10 cellular contexts compared by ENCODE assay signal in the genomic region with DNA sequence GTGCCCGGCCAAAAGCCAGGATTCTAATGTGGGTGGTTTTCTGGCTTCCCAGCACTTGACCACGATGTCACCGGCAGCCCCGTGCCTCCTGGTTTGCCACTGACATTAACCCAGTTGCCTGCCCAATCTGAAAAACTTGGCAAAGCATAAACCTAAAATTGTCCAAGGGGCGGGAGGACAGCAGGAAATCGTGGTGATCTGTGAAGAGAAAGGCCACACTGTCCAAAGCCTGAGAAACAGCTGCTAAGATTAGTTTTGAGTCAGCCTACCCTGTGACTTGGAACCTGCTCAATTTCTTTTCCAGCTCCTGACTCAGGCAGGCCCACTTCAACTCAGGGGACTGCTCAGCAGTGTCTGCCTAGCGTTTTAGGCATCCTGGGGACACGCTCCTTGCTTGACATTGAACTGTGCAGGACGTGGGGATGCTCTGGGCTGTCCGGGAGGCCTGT. TPM values are rescaled to one million over a fixed set of nuclear protein-coding genes. Genes with fewer than 3 reads are reported as not detected.
DNase-seq lines count a peak whose midpoint lies in the region; ATAC-seq, FAIRE-seq and TF ChIP-seq lines count a peak whose summit lies in the region.
"Had no signal": no experiment of that assay in that cellular context is flagged by ENCODE, and none has a peak within 500 bp of the region (broad histone marks: within the 10 kb centered on the region; RNA-seq: fewer than 3 reads in every experiment).

No MANE protein-coding gene starts in this region.

- no peak for TF ChIP-seq CTCF in bronchial epithelial cell (IDR thresholded peaks at IDR 0.05; ENCODE audit: insufficient read depth, low read length, severe bottlenecking)
- TF ChIP-seq CTCF in GM20000 (IDR thresholded peaks at IDR 0.05; ENCODE audit: extremely low read depth, missing control alignments): no peak

- DNase-seq in HCEC 1CT (peak; percentile 96), bronchial epithelial cell (ENCODE audit: low read depth) (peak; percentile 47), kidney tubule cell (ENCODE audit: low spot score) (peak; percentile 75), GM20000 (ENCODE audit: low spot score) (no peak), GM19238 (ENCODE audit: insufficient read length, low spot score) (no peak)
- DNase-seq: activated CD8-positive, alpha-beta memory T cell treated with anti-CD3 and anti-CD28 coated beads for 24 hours; NCI-H510A treated with DMSO at 0.1 percent for 48 hours had no signal

- H3K27me3 ChIP-seq in bronchial epithelial cell (ENCODE audit: control insufficient read depth, insufficient read depth, low read length) (no peaks in the 10 kb centered on the region), stomach smooth muscle (ENCODE audit: control insufficient read depth in 1 of 2, insufficient read depth in 2 of 2, low read length in 2 of 2) (no peaks in the 10 kb centered on the region)

- FAIRE-seq in bronchial epithelial cell (lab: Jason Lieb, UNC): no peak

- no peaks in the 10 kb centered on the region for H3K9me3 ChIP-seq in stomach smooth muscle (ENCODE audit: control insufficient read depth in 2 of 2, low read length in 2 of 2)

- H3K27ac ChIP-seq in stomach smooth muscle (ENCODE audit: low read length): peak overlapping the region; percentile 79

- H3K4me3 ChIP-seq in bronchial epithelial cell (ENCODE audit: low read depth, low read length) (no peak overlapping the region), stomach smooth muscle (ENCODE audit: low read length in 2 of 2) (no peak overlapping the region)

- no peak for ATAC-seq in GM21717 (IDR thresholded peaks at IDR 0.05; ENCODE audit: unreplicated experiment)
- ATAC-seq in HG02763 (IDR thresholded peaks at IDR 0.05; ENCODE audit: unreplicated experiment): no peak

- peak overlapping the region; percentile 3 to 13 for H3K9ac ChIP-seq in stomach smooth muscle (ENCODE audit: low read length in 2 of 2)

- peaks cover 6% of the 10 kb centered on the region for H3K4me1 ChIP-seq in stomach smooth muscle (ENCODE audit: control insufficient read depth, insufficient read depth, low read length)

- H3K36me3 ChIP-seq in bronchial epithelial cell (ENCODE audit: control insufficient read depth, insufficient read depth, low read length): peaks cover 4% of the 10 kb centered on the region
- H3K36me3 ChIP-seq in stomach smooth muscle (ENCODE audit: control insufficient read depth in 2 of 2, insufficient read depth in 2 of 2, low read length in 2 of 2): peaks cover 8 to 10% of the 10 kb centered on the region in 2 donors

RNA-seq across cellular contexts. Expression of a gene that starts 8.2 kb away (rescaled TPM):
- total RNA-seq in bronchial epithelial cell: 0.26 and 0.38 TPM in 2 replicates

RNA-seq across cellular contexts. Expression of a gene that starts 10.0 kb away (rescaled TPM):
- total RNA-seq in bronchial epithelial cell: 7.6 and 8.2 TPM in 2 replicates

RNA-seq across cellular contexts. Expression of a gene that starts 10.4 kb away (rescaled TPM):
- 15.5 and 19.6 TPM in 2 replicates for total RNA-seq in bronchial epithelial cell

Comparison
In these comparisons a context has a peak if more than half of its experiments do, and no peak if none do; other contexts are left out.
1. DNase-seq: peak in HCEC 1CT (single experiment), bronchial epithelial cell (single experiment) and kidney tubule cell (single experiment); none in GM20000 (single experiment) and GM19238 (single experiment).